ENCODE assay signal across 10 cellular contexts in genomic region chr15:60004846-60005351, GRCh38. TPM values are rescaled to one million over a fixed set of nuclear protein-coding genes. Genes with fewer than 3 reads are reported as not detected.
DNase-seq lines count a peak whose midpoint lies in the region; ATAC-seq and TF ChIP-seq lines count a peak whose summit lies in the region.
"Had no signal": no experiment of that assay in that cellular context is flagged by ENCODE, and none has a peak within 500 bp of the region (broad histone marks: within the 10 kb centered on the region; RNA-seq: fewer than 3 reads in every experiment).

No MANE protein-coding gene starts in this region.

- DNase-seq in NCI-H1092 treated with DMSO at 0.1 percent for 48 hours (lab: John Stamatoyannopoulos, UW): peak; percentile 12
- DNase-seq in NCI-H1092 (lab: John Stamatoyannopoulos, UW): no peak
- DNase-seq in T-cell: peak in 4 of 34 experiments; percentile 12 to 31 (median 16)
- peak; percentile 23 for DNase-seq in fibroblast of pulmonary artery (ENCODE audit: low read depth)
- no peak for DNase-seq in LoVo (ENCODE audit: low spot score)

- peaks cover 9% of the 10 kb centered on the region for H3K36me3 Mint-ChIP-seq in T-cell

- no peak for TF ChIP-seq CTCF in fibroblast of pulmonary artery (IDR thresholded peaks at IDR 0.05; ENCODE audit: low read length, missing control alignments)

- H3K27ac ChIP-seq in skin epidermis: no peak overlapping the region
- H3K27ac ChIP-seq: foreskin keratinocyte had no signal

- CTCF ChIA-PET in T-cell (lab: Charles Lee): interaction anchor here in 1 of 2 donors (0.6 kb wide), 1 partner anchor 343 kb away, joined by 4 read pairs; no protein-coding TSS in a partner anchor

- H3K9me3 Mint-ChIP-seq in T-cell: peaks cover 4 to 17% (median 5%) of the 10 kb centered on the region in 3 donors

- peak overlapping the region in 1 of 2 donors; percentile 49 for H3K27ac Mint-ChIP-seq in T-cell

- H3K4me3 Mint-ChIP-seq in T-cell: peak overlapping the region; percentile 84 to 98 (median 87)

- ATAC-seq in T-cell (replicated peaks in 1 of 4) (peak in 3 of 4 experiments; percentile 10 to 19 (median 11)), HG02678 (IDR thresholded peaks at IDR 0.05; ENCODE audit: unreplicated experiment) (no peak), HG02885 (IDR thresholded peaks at IDR 0.05; ENCODE audit: poor library complexity, unreplicated experiment) (no peak)

- H3K4me3 ChIP-seq in fibroblast of pulmonary artery (replicated peaks; ENCODE audit: low read depth, low read length) (no peak overlapping the region), skin epidermis (peak overlapping the region; percentile 19 to 51 (median 34))

- POLR2A ChIA-PET in T-cell (lab: Charles Lee): no interaction called here

- peaks cover 29 to 54% (median 49%) of the 10 kb centered on the region in 3 donors for H3K4me1 Mint-ChIP-seq in T-cell

- peaks cover 83 to 92% of the 10 kb centered on the region in 2 donors for H3K27me3 Mint-ChIP-seq in T-cell

RNA-seq across cellular contexts. Expression of gene FOXB1, which starts 0.8 kb away (rescaled TPM):
- under 1 TPM in 3 of 5 donors, not detected in 2; 0.13 to 0.19 (median 0.15) TPM for total RNA-seq in T-cell
- total RNA-seq: A172, foreskin keratinocyte had no signal

Comparison
In these comparisons a context has a peak if more than half of its experiments do, and no peak if none do; other contexts are left out.
1. DNase-seq: peak in NCI-H1092 treated with DMSO at 0.1 percent for 48 hours (single experiment) and fibroblast of pulmonary artery (single experiment); none in NCI-H1092 (single experiment) and LoVo (single experiment).
2. ATAC-seq: peak in T-cell (3 of 4); none in HG02678 (single experiment) and HG02885 (single experiment).